ENCODE assay signal across 18 cellular contexts in the genomic region with DNA sequence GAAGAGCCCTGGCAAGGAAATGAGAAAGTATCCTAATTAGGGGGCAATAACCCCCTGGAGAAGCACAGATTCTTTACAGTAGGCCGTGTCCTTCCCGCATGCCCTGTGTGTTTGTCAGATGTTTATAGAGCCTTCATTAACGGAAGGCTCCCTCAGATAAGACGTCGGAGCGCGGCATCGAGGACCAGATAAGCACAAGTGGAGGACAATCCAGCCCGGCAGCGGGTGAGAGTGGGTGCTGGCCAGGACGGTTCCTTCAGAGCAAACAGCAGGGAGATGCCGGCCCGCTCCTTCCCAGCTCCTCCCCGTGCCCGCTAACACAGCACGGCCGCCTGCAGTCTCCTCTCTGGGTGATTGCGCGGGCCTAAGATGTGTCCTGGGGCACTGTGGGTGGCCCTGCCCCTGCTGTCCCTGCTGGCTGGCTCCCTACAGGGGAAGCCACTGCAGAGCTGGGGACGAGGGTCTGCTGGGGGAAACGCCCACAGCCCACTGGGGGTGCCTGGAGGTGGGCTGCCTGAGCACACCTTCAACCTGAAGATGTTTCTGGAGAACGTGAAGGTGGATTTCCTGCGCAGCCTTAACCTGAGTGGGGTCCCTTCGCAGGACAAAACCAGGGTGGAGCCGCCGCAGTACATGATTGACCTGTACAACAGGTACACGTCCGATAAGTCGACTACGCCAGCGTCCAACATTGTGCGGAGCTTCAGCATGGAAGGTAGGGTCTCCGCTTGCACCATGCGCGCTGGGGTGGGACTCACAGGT. TPM values are rescaled to one million over a fixed set of nuclear protein-coding genes. Genes with fewer than 3 reads are reported as not detected.
"Had no signal": no experiment of that assay in that cellular context is flagged by ENCODE, and none has a peak within 500 bp of the region (broad histone marks: within the 10 kb centered on the region; RNA-seq: fewer than 3 reads in every experiment).

TSS of gene GDF2 (plus strand) at position 155 of the 762 bp plus-strand sequence. CDS start at position 370, 215 bp downstream.

- DNase-seq: activated CD4-positive, alpha-beta T cell treated with anti-CD3 and anti-CD28 coated beads, Interleukin-2, amount 10 ng/mL, durations not matched to agents 7 days and 5 days; amniotic stem cell; effector CD8-positive, alpha-beta T cell; foreskin melanocyte; midbrain; stimulated activated CD4-positive, alpha-beta T cell treated with anti-CD3 and anti-CD28 coated beads, Interleukin-12 subunit alpha, Interleukin-12 subunit beta, amount 100 ng/mL, for 4 hours; stimulated activated CD4-positive, alpha-beta T cell treated with anti-CD3 and anti-CD28 coated beads, Interleukin-2, amount 100 ng/mL, for 24 hours; stomach; T-helper 1 cell had no signal

- H3K36me3 ChIP-seq: stomach, thoracic aorta had no signal

- H2AFZ ChIP-seq: parathyroid adenoma had no signal

- H3K9me3 ChIP-seq: stomach, thoracic aorta had no signal

- H3K9ac ChIP-seq: parathyroid adenoma had no signal

- H3K79me2 ChIP-seq: parathyroid adenoma had no signal

- H3K4me1 ChIP-seq: parathyroid adenoma, stomach had no signal

- H3K27ac ChIP-seq: parathyroid adenoma, stomach, thoracic aorta had no signal

- FAIRE-seq: urothelium cell line had no signal

- H3K4me3 ChIP-seq: lung, stomach, thoracic aorta had no signal

RNA-seq across cellular contexts. Expression of gene GDF2, which starts in this region (rescaled TPM):
- total RNA-seq: activated CD4-positive, alpha-beta T cell treated with anti-CD3 and anti-CD28 coated beads, Interleukin-2, amount 10 ng/mL, durations not matched to agents 7 days and 5 days; activated CD8-positive, alpha-beta memory T cell treated with anti-CD3 and anti-CD28 coated beads for 36 hours; activated T-helper 2 cell treated with anti-CD3 and anti-CD28 coated beads, Interferon-gamma antibody, Interleukin-2, Interleukin-4, amounts not matched to agents 10 μg/mL and 5 μg/mL and 100 μg/mL, durations not matched to agents 14 hours and 24 hours and 36 hours; fibroblast of lung; lung; myocyte; stomach; thoracic aorta; WTC11 had no signal
- polyA plus RNA-seq: fibroblast of lung, lung, stomach had no signal
